ENCODE assay signal across 11 cellular contexts in the genomic region with DNA sequence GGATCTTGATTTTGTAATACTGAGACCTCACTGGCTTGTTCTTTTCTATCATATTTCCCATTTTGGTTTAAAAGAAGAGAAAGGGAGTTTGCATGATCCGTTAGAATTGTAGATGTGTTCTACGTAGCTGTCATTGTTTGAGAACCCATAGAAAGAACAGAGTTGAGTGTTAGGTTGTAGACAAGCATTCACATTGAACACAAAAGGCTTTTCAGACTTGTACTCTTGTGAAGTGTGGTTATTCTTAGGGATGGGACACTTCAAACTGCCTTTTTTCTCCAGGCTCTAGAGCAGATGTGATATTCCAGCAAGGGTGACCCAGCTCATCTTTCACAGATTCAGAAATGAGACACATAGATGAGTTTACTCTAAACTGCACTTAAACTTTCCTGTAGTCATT. TPM values are rescaled to one million over a fixed set of nuclear protein-coding genes. Genes with fewer than 3 reads are reported as not detected.
DNase-seq lines count a peak whose midpoint lies in the region; ATAC-seq and TF ChIP-seq lines count a peak whose summit lies in the region.
"Had no signal": no experiment of that assay in that cellular context is flagged by ENCODE, and none has a peak within 500 bp of the region (broad histone marks: within the 10 kb centered on the region; RNA-seq: fewer than 3 reads in every experiment).

No MANE protein-coding gene starts in this region.

- no TSS peak for BruUV-seq in Calu3 (replicated peaks; lab: Mats Ljungman, UMichigan)

- peak overlapping the region; percentile 31 for H3K27ac Mint-ChIP-seq in Calu3 (ENCODE audit: unreplicated experiment)
- H3K27ac Mint-ChIP-seq in activated T-helper 17 cell treated with anti-CD3 and anti-CD28 coated beads, Interleukin-2, amount 50 U/mL, for 72 hours = peak overlapping the region; percentile 26

- TF ChIP-seq CTCF in Calu3 (IDR thresholded peaks at IDR 0.05; ENCODE audit: unreplicated experiment) = no peak

- H3K4me3 ChIP-seq in right cardiac atrium (ENCODE audit: low read length) (no peak overlapping the region), skin epidermis (no peak overlapping the region)

- H3K36me3 Mint-ChIP-seq in Calu3 (ENCODE audit: insufficient read depth, unreplicated experiment) = peaks cover 6% of the 10 kb centered on the region
- peaks cover 6% of the 10 kb centered on the region for H3K36me3 Mint-ChIP-seq in activated T-helper 17 cell treated with anti-CD3 and anti-CD28 coated beads, Interleukin-2, amount 50 U/mL, for 72 hours (ENCODE audit: low read depth)

- H3K27me3 Mint-ChIP-seq in Calu3 (ENCODE audit: unreplicated experiment) = no peaks in the 10 kb centered on the region
- no peaks in the 10 kb centered on the region for H3K27me3 Mint-ChIP-seq in activated T-helper 17 cell treated with anti-CD3 and anti-CD28 coated beads, Interleukin-2, amount 50 U/mL, for 72 hours

- CTCF ChIA-PET in Calu3 (lab: Charles Lee) = interaction anchor here (1.4 kb wide), 1 partner anchor 9 kb away, joined by 5 read pairs; no protein-coding TSS in a partner anchor

- 54% methylated on average over 2 of the region's 2 CpGs for WGBS in right cardiac atrium

- intact Hi-C loops in Calu3 (cut with micrococcal nuclease; ENCODE audit: unreplicated experiment) (loop anchor here (5.0 kb wide), 1 partner anchor 202 kb away; no protein-coding TSS in a partner anchor), right cardiac atrium (cut with DNase I) (no loop called here)

- H3K9me3 ChIP-seq in right cardiac atrium (ENCODE audit: control insufficient read depth, low read length) = no peaks in the 10 kb centered on the region

- peaks cover 56% of the 10 kb centered on the region for H3K4me1 Mint-ChIP-seq in Calu3 (ENCODE audit: low read depth, unreplicated experiment)
- peaks cover 33% of the 10 kb centered on the region for H3K4me1 Mint-ChIP-seq in activated T-helper 17 cell treated with anti-CD3 and anti-CD28 coated beads, Interleukin-2, amount 50 U/mL, for 72 hours

- ATAC-seq in activated T-helper 17 cell treated with anti-CD3 and anti-CD28 coated beads, Interleukin-2, amount 50 U/mL, for 72 hours (replicated peaks) = peak; percentile 35
- ATAC-seq in right cardiac atrium = peak; percentile 15 to 26
- no peak for ATAC-seq in GM21360 (IDR thresholded peaks at IDR 0.05; ENCODE audit: unreplicated experiment)
- no peak for ATAC-seq in GM18873 (IDR thresholded peaks at IDR 0.05; ENCODE audit: low FRiP score, unreplicated experiment)
- ATAC-seq in stimulated activated naive CD8-positive, alpha-beta T cell treated with anti-CD3 and anti-CD28 coated beads, Interleukin-15, Interleukin-2, amounts not matched to agents 100 U/mL and 50 U/mL, for 24 hours = no peak

- no peaks in the 10 kb centered on the region for H3K27me3 ChIP-seq in right cardiac atrium (ENCODE audit: control insufficient read depth, insufficient read depth)

- H3K4me1 ChIP-seq in right cardiac atrium (ENCODE audit: control insufficient read depth, insufficient read depth, low read length) = peaks cover 49% of the 10 kb centered on the region

- no peaks in the 10 kb centered on the region for H3K9me3 Mint-ChIP-seq in Calu3 (ENCODE audit: low read depth, unreplicated experiment)
- no peaks in the 10 kb centered on the region for H3K9me3 Mint-ChIP-seq in activated T-helper 17 cell treated with anti-CD3 and anti-CD28 coated beads, Interleukin-2, amount 50 U/mL, for 72 hours

- H3K27ac ChIP-seq in right cardiac atrium (ENCODE audit: low read length) (peak overlapping the region; percentile 97), skin epidermis (peak overlapping the region in 11 of 21 experiments; percentile 7 to 66 (median 43))

- peak overlapping the region; percentile 33 for H3K4me3 Mint-ChIP-seq in Calu3 (ENCODE audit: low read depth, unreplicated experiment)
- H3K4me3 Mint-ChIP-seq in activated T-helper 17 cell treated with anti-CD3 and anti-CD28 coated beads, Interleukin-2, amount 50 U/mL, for 72 hours = peak overlapping the region; percentile 45

- DNase-seq in Calu3 = no peak
- DNase-seq in right cardiac atrium = no peak
- DNase-seq in OCI-M2 (lab: John Stamatoyannopoulos, UW; ENCODE audit: unreplicated experiment) = no peak
- DNase-seq in stimulated activated naive CD8-positive, alpha-beta T cell treated with anti-CD3 and anti-CD28 coated beads, Interleukin-15, Interleukin-2, amounts not matched to agents 100 U/mL and 50 U/mL, for 24 hours = no peak
- DNase-seq: activated naive CD4-positive, alpha-beta T cell treated with anti-CD3 and anti-CD28 coated beads, Interleukin-2, amount 50 U/mL, for 16 hours; DMS79 treated with DMSO at 0.1 percent for 48 hours; NCI-H510A had no signal

RNA-seq across cellular contexts. Expression of a gene that starts 19.9 kb away (rescaled TPM):
- total RNA-seq in Calu3 (2022) (44.1 and 45.5 TPM in 2 replicates), right cardiac atrium (10 to 100 TPM; 33.2 to 50.0 (median 39.8) TPM)
- total RNA-seq in activated T-helper 17 cell treated with anti-CD3 and anti-CD28 coated beads, Interleukin-2, amount 50 U/mL, for 72 hours = 10 to 100 TPM; 10.4 to 21.3 TPM
- polyA plus RNA-seq in right cardiac atrium = 16.4 TPM

Comparison
In these comparisons a context has a peak if more than half of its experiments do, and no peak if none do; other contexts are left out.
1. ATAC-seq: peak in activated T-helper 17 cell treated with anti-CD3 and anti-CD28 coated beads, Interleukin-2, amount 50 U/mL, for 72 hours (single experiment) and right cardiac atrium (2 of 2); none in GM21360 (single experiment), GM18873 (single experiment) and stimulated activated naive CD8-positive, alpha-beta T cell treated with anti-CD3 and anti-CD28 coated beads, Interleukin-15, Interleukin-2, amounts not matched to agents 100 U/mL and 50 U/mL, for 24 hours (single experiment).